15 cellular contexts compared by ENCODE assay signal in genomic region chr11:133366088-133366487, GRCh38.
DNase-seq lines count a peak whose midpoint lies in the region; TF ChIP-seq lines count a peak whose summit lies in the region.
"Had no signal": no experiment of that assay in that cellular context is flagged by ENCODE, and none has a peak within 500 bp of the region (broad histone marks: within the 10 kb centered on the region; RNA-seq: fewer than 3 reads in every experiment).

No MANE protein-coding gene starts in this region.

- H3K27me3 Mint-ChIP-seq in nephron (ENCODE audit: low read depth) = peaks cover 16% of the 10 kb centered on the region
- H3K27me3 Mint-ChIP-seq: CD4-positive, alpha-beta memory T cell had no signal

- H3K36me3 ChIP-seq in WERI-Rb-1 (no peaks in the 10 kb centered on the region), neuronal stem cell (replicated peaks in 1 of 2; ENCODE audit: control insufficient read depth in 2 of 2, insufficient read depth in 2 of 2, low read length in 2 of 2) (no peaks in the 10 kb centered on the region), MG63 (no peaks in the 10 kb centered on the region), prostate gland (no peaks in the 10 kb centered on the region), esophagus squamous epithelium (no peaks in the 10 kb centered on the region)
- H3K36me3 ChIP-seq: HAP-1 had no signal

- no peak overlapping the region for H4K8ac ChIP-seq in neuronal stem cell (ENCODE audit: low read depth, low read length)

- no peak overlapping the region for H3K18ac ChIP-seq in neuronal stem cell (ENCODE audit: low read length)

- intact Hi-C loops in prostate gland (cut with DNase I) = no loop called here
- intact Hi-C loops in esophagus squamous epithelium (cut with DNase I) = no loop called here

- H3K27me3 ChIP-seq in WERI-Rb-1 (ENCODE audit: insufficient read depth, low read depth, severe bottlenecking) (peaks cover 7% of the 10 kb centered on the region), neuronal stem cell (ENCODE audit: control insufficient read depth in 3 of 3, insufficient read depth in 3 of 3, low read depth in 1 of 3, low read length in 3 of 3) (no peaks in the 10 kb centered on the region), MG63 (no peaks in the 10 kb centered on the region), prostate gland (replicated peaks; ENCODE audit: insufficient read depth) (no peaks in the 10 kb centered on the region), esophagus squamous epithelium (no peaks in the 10 kb centered on the region)

- no peak overlapping the region for H3K4me2 ChIP-seq in neuronal stem cell (ENCODE audit: insufficient read depth, low read length, poor library complexity, severe bottlenecking)

- no peaks in the 10 kb centered on the region for H3K9me3 Mint-ChIP-seq in nephron

- no peak overlapping the region for H2BK5ac ChIP-seq in neuronal stem cell (ENCODE audit: low read length)

- H3K79me1 ChIP-seq in neuronal stem cell (ENCODE audit: low read depth, low read length) = no peaks in the 10 kb centered on the region

- no peaks in the 10 kb centered on the region for H3K36me3 Mint-ChIP-seq in nephron (ENCODE audit: low read depth)
- H3K36me3 Mint-ChIP-seq: CD4-positive, alpha-beta memory T cell had no signal

- no peak overlapping the region for H4K91ac ChIP-seq in neuronal stem cell (ENCODE audit: low read depth, low read length, poor library complexity)

- no peak overlapping the region for H3K4me3 Mint-ChIP-seq in nephron
- H3K4me3 Mint-ChIP-seq: CD4-positive, alpha-beta memory T cell; HFFc6 had no signal

- no peak overlapping the region for H2BK12ac ChIP-seq in neuronal stem cell (ENCODE audit: low read length)

- TF ChIP-seq POLR2A in prostate gland (IDR thresholded peaks at IDR 0.05) (no peak), esophagus squamous epithelium (IDR thresholded peaks at IDR 0.05) (no peak)

- peak overlapping the region in 2 of 3 experiments; percentile 26 to 36 for H3K27ac Mint-ChIP-seq in nephron
- H3K27ac Mint-ChIP-seq: HFFc6 had no signal

- H3K4me1 Mint-ChIP-seq in nephron = peaks cover 6% of the 10 kb centered on the region
- H3K4me1 Mint-ChIP-seq: CD4-positive, alpha-beta memory T cell had no signal

- H2BK15ac ChIP-seq in neuronal stem cell (ENCODE audit: low read length) = no peak overlapping the region

- DNase-seq in WERI-Rb-1 (peak; percentile 64), neuronal stem cell (ENCODE audit: low spot score) (no peak), MG63 (no peak), prostate gland (ENCODE audit: low spot score) (no peak), esophagus squamous epithelium (lab: John Stamatoyannopoulos, UW) (no peak)
- DNase-seq: C1 segment of cervical spinal cord; Calu3; CD4-positive, alpha-beta memory T cell; COR-L47; DMS53; DMS79 treated with DMSO at 0.1 percent for 48 hours; GOT3; HFFc6 had no signal

- H3K4me3 ChIP-seq in WERI-Rb-1 (ENCODE audit: low read depth, low read length) = no peak overlapping the region
- H3K4me3 ChIP-seq in neuronal stem cell (ENCODE audit: low read length in 2 of 2) = no peak overlapping the region
- H3K4me3 ChIP-seq in MG63 = no peak overlapping the region
- H3K4me3 ChIP-seq in prostate gland = no peak overlapping the region
- no peak overlapping the region for H3K4me3 ChIP-seq in esophagus squamous epithelium
- H3K4me3 ChIP-seq: HAP-1 had no signal

- no peak for TF ChIP-seq CTCF in WERI-Rb-1 (IDR thresholded peaks at IDR 0.05; ENCODE audit: low read depth, low read length)
- no peak for TF ChIP-seq CTCF in nephron (IDR thresholded peaks at IDR 0.05; ENCODE audit: unreplicated experiment in 3 of 3)
- no peak for TF ChIP-seq CTCF in prostate gland (IDR thresholded peaks at IDR 0.05)
- no peak for TF ChIP-seq CTCF in esophagus squamous epithelium (IDR thresholded peaks at IDR 0.05)

- H2AK5ac ChIP-seq in neuronal stem cell (ENCODE audit: low read depth, low read length) = no peak overlapping the region

- H3K9me3 ChIP-seq in WERI-Rb-1 (ENCODE audit: severe bottlenecking) (no peaks in the 10 kb centered on the region), neuronal stem cell (replicated peaks in 1 of 2; ENCODE audit: control insufficient read depth in 2 of 2, insufficient read depth in 1 of 2, low read depth in 1 of 2, low read length in 2 of 2) (no peaks in the 10 kb centered on the region), MG63 (no peaks in the 10 kb centered on the region), prostate gland (no peaks in the 10 kb centered on the region), esophagus squamous epithelium (no peaks in the 10 kb centered on the region)
- H3K9me3 ChIP-seq: HAP-1 had no signal

- no peak overlapping the region for H3K9ac ChIP-seq in neuronal stem cell (ENCODE audit: low read depth, low read length, poor library complexity)

- no CpG with 5 or more reads among the region's 8 CpGs for WGBS in neuronal stem cell (ENCODE audit: extremely low coverage in 2 of 2, insufficient read length in 2 of 2, insufficient replicate concordance in 1 of 2), 2 donors
- WGBS in prostate gland = 52% methylated on average over 8 of the region's 8 CpGs
- 20 to 35% methylated on average over 8 of the region's 8 CpGs for WGBS in esophagus squamous epithelium, 2 donors

- H3K23ac ChIP-seq in neuronal stem cell (ENCODE audit: low read depth, low read length, poor library complexity) = no peak overlapping the region

- peak overlapping the region; percentile 49 for H2AFZ ChIP-seq in neuronal stem cell (ENCODE audit: low read length)

- no peak overlapping the region for H3K4ac ChIP-seq in neuronal stem cell (ENCODE audit: low read length)

- peaks cover 0 to 8% of the 10 kb centered on the region in 2 donors for H3K4me1 ChIP-seq in neuronal stem cell (ENCODE audit: control insufficient read depth in 2 of 2, insufficient read depth in 1 of 2, low read depth in 1 of 2, low read length in 2 of 2)
- no peaks in the 10 kb centered on the region for H3K4me1 ChIP-seq in prostate gland (replicated peaks)
- H3K4me1 ChIP-seq in esophagus squamous epithelium = no peaks in the 10 kb centered on the region
- H3K4me1 ChIP-seq: HAP-1 had no signal

- no peak overlapping the region for H3K14ac ChIP-seq in neuronal stem cell (ENCODE audit: low read length)

- H3K27ac ChIP-seq in WERI-Rb-1 = no peak overlapping the region
- no peak overlapping the region for H3K27ac ChIP-seq in neuronal stem cell (replicated peaks; ENCODE audit: low read length)
- no peak overlapping the region for H3K27ac ChIP-seq in prostate gland
- no peak overlapping the region for H3K27ac ChIP-seq in esophagus squamous epithelium

- no peak overlapping the region for H2BK120ac ChIP-seq in neuronal stem cell (ENCODE audit: low read depth, low read length)
